Comparison of ENCODE assay signal across 8 cellular contexts in the genomic region with DNA sequence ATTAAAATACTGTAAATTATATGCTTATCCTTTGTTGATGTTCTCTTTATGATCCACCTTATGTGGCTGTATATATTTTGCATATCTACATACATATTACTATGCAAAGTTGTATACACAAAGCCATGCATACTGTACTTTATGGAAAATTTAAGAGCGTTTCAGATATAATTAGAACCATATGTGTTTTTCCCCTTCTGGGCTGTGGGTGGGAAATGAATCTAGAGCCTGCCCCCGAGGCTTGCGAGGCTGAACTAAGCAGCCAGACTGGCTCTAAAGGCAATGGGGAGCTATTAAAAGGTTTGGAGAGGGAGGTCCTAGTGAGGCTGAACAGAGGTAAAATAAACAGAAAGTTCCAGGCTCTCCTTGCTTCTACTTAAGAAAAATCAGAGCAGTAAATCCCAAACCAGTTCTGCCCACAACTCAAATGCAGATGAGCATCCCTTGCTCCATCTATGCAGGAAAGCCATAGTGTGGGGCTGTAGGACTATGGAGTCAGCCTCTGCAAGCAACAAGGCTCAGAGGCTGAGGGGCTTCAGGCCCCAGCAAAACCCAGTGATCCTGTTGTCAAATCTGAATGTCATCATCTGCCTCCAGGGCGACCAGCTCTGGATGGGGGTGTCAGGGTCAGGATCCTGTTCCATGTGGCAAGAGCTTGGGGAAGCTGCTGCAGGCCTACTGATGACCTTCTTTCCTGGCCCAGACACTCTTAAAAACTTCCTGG.
DNase-seq lines count a peak whose midpoint lies in the region; ATAC-seq and TF ChIP-seq lines count a peak whose summit lies in the region.

No MANE protein-coding gene starts in this region.

- H3K4me1 ChIP-seq in OCI-LY3 (ENCODE audit: low read length) (peaks cover 74% of the 10 kb centered on the region), neuron (ENCODE audit: insufficient read depth, low read length) (peaks cover 45% of the 10 kb centered on the region)
- H3K4me1 ChIP-seq in effector memory CD4-positive, alpha-beta T cell (ENCODE audit: control insufficient read depth, insufficient read depth, low read length, poor library complexity, severe bottlenecking) = peaks cover 74% of the 10 kb centered on the region

- DNase-seq in ELR (ENCODE audit: low read depth) = peak; percentile 61
- DNase-seq in effector memory CD4-positive, alpha-beta T cell = no peak
- DNase-seq in cortex of kidney (lab: John Stamatoyannopoulos, UW) = no peak

- H3K36me3 ChIP-seq in OCI-LY3 (replicated peaks; ENCODE audit: low read depth, low read length) (no peaks in the 10 kb centered on the region), neuron (ENCODE audit: insufficient read depth, low read length) (no peaks in the 10 kb centered on the region)
- no peaks in the 10 kb centered on the region for H3K36me3 ChIP-seq in effector memory CD4-positive, alpha-beta T cell (ENCODE audit: control insufficient read depth, insufficient read depth, low read length)

- H2AFZ ChIP-seq in OCI-LY3 (ENCODE audit: low read depth, low read length) (no peak overlapping the region), neuron (ENCODE audit: low read depth, low read length) (no peak overlapping the region)

- peak overlapping the region; percentile 81 for H3K9ac ChIP-seq in OCI-LY3 (ENCODE audit: low read length)

- peak overlapping the region; percentile 96 for H3K4me2 ChIP-seq in OCI-LY3 (ENCODE audit: low read length)

- H3K4me3 ChIP-seq in OCI-LY3 (ENCODE audit: low read length) = peak overlapping the region; percentile 83
- no peak overlapping the region for H3K4me3 ChIP-seq in effector memory CD4-positive, alpha-beta T cell (ENCODE audit: insufficient read depth, low read depth, low read length, poor library complexity, severe bottlenecking)
- H3K4me3 ChIP-seq in neuron (ENCODE audit: low read length) = peak overlapping the region; percentile 47

- no peaks in the 10 kb centered on the region for H3K79me2 ChIP-seq in OCI-LY3 (ENCODE audit: low read length)

- peak overlapping the region; percentile 98 for H3K27ac ChIP-seq in OCI-LY3 (ENCODE audit: low read length)
- peak overlapping the region; percentile 81 for H3K27ac ChIP-seq in effector memory CD4-positive, alpha-beta T cell (ENCODE audit: insufficient read depth, low read length, poor library complexity, severe bottlenecking)

- H3K27me3 ChIP-seq in OCI-LY3 (ENCODE audit: low read depth, low read length) (peaks cover 3% of the 10 kb centered on the region; the same call in 1 of the 2 replicates), neuron (ENCODE audit: insufficient read depth, low read length) (no peaks in the 10 kb centered on the region)
- H3K27me3 ChIP-seq in effector memory CD4-positive, alpha-beta T cell (replicated peaks; ENCODE audit: control insufficient read depth, insufficient read depth, low read length, poor library complexity, severe bottlenecking) = no peaks in the 10 kb centered on the region

- no peaks in the 10 kb centered on the region for H4K20me1 ChIP-seq in OCI-LY3 (ENCODE audit: insufficient read depth, low read length)

- H3K9me3 ChIP-seq in OCI-LY3 (ENCODE audit: insufficient read depth, low read length) = no peaks in the 10 kb centered on the region
- H3K9me3 ChIP-seq in effector memory CD4-positive, alpha-beta T cell (ENCODE audit: control insufficient read depth, low read length) = no peaks in the 10 kb centered on the region
- no peaks in the 10 kb centered on the region for H3K9me3 ChIP-seq in neuron (ENCODE audit: low read length)

- ATAC-seq in GM19328 (IDR thresholded peaks at IDR 0.05; ENCODE audit: unreplicated experiment) (no peak), GM18867 (IDR thresholded peaks at IDR 0.05; ENCODE audit: unreplicated experiment) (no peak), GM21515 (IDR thresholded peaks at IDR 0.05; ENCODE audit: unreplicated experiment) (no peak)

- TF ChIP-seq CTCF in OCI-LY3 (IDR thresholded peaks at IDR 0.05; ENCODE audit: low read depth, low read length) = no peak
